ENCODE assay signal across 8 cellular contexts in genomic region chr18:9876867-9877654, GRCh38. TPM values are rescaled to one million over a fixed set of nuclear protein-coding genes. Genes with fewer than 3 reads are reported as not detected.
DNase-seq lines count a peak whose midpoint lies in the region; ATAC-seq and TF ChIP-seq lines count a peak whose summit lies in the region.

No MANE protein-coding gene starts in this region.

- peak; percentile 77 to 85 for ATAC-seq in upper lobe of left lung (ENCODE audit: low FRiP score in 2 of 2)
- no peak for ATAC-seq in GM21528 (IDR thresholded peaks at IDR 0.05; ENCODE audit: low FRiP score, unreplicated experiment)
- ATAC-seq in GM19455 (IDR thresholded peaks at IDR 0.05; ENCODE audit: unreplicated experiment): no peak

- DNase-seq in activated T-cell treated with anti-CD3 and anti-CD28 coated beads, Interleukin-2, amount 50 U/mL, for 24 hours: no peak
- no peak for DNase-seq in activated T-cell treated with anti-CD3 and anti-CD28 coated beads, Interleukin-2, amount 50 U/mL, for 1 hour
- DNase-seq in adipocyte (ENCODE audit: low read depth) (peak; percentile 93), kidney glomerular epithelial cell (lab: John Stamatoyannopoulos, UW) (peak; percentile 88), upper lobe of left lung (no peak), NCI-H1105 (lab: John Stamatoyannopoulos, UW) (no peak)

- H3K27me3 Mint-ChIP-seq in activated T-cell treated with anti-CD3 and anti-CD28 coated beads, Interleukin-2, amount 50 U/mL, for 24 hours: peaks cover 13% of the 10 kb centered on the region

- H3K4me1 Mint-ChIP-seq in activated T-cell treated with anti-CD3 and anti-CD28 coated beads, Interleukin-2, amount 50 U/mL, for 24 hours (ENCODE audit: low read depth): peaks cover 15% of the 10 kb centered on the region

- peaks cover 14% of the 10 kb centered on the region for H3K4me1 ChIP-seq in adipocyte (ENCODE audit: control insufficient read depth, insufficient read depth, low read length)
- H3K4me1 ChIP-seq in upper lobe of left lung: peaks cover 0 to 10% (median 5%) of the 10 kb centered on the region in 4 donors

- H3K27me3 ChIP-seq in adipocyte (replicated peaks; ENCODE audit: control insufficient read depth, insufficient read depth, low read length) (no peaks in the 10 kb centered on the region), upper lobe of left lung (no peaks in the 10 kb centered on the region)

- 45 to 51% methylated on average over 9 of the region's 9 CpGs for WGBS in upper lobe of left lung, 2 donors

- H3K27ac Mint-ChIP-seq in activated T-cell treated with anti-CD3 and anti-CD28 coated beads, Interleukin-2, amount 50 U/mL, for 24 hours: peak overlapping the region; percentile 2

- TF ChIP-seq POLR2A in upper lobe of left lung (IDR thresholded peaks at IDR 0.05): peak in 1 of 4 donors; percentile 16

- peak overlapping the region; percentile 50 to 76 (median 70) for H3K27ac ChIP-seq in upper lobe of left lung

- peak overlapping the region; percentile 72 for H3K4me3 ChIP-seq in adipocyte (ENCODE audit: low read length)
- peak overlapping the region in 1 of 4 donors; percentile 10 for H3K4me3 ChIP-seq in upper lobe of left lung

- no peaks in the 10 kb centered on the region for H3K9me3 Mint-ChIP-seq in activated T-cell treated with anti-CD3 and anti-CD28 coated beads, Interleukin-2, amount 50 U/mL, for 24 hours

- H3K9me3 ChIP-seq in adipocyte (ENCODE audit: control insufficient read depth, low read length) (no peaks in the 10 kb centered on the region), upper lobe of left lung (no peaks in the 10 kb centered on the region)

- TF ChIP-seq EP300 in upper lobe of left lung (IDR thresholded peaks at IDR 0.05): peak in 1 of 4 donors; percentile 24

- no peak for TF ChIP-seq CTCF in upper lobe of left lung (IDR thresholded peaks at IDR 0.05)

- no peaks in the 10 kb centered on the region for H3K36me3 Mint-ChIP-seq in activated T-cell treated with anti-CD3 and anti-CD28 coated beads, Interleukin-2, amount 50 U/mL, for 24 hours (ENCODE audit: low read depth)

- H3K9ac ChIP-seq in adipocyte (ENCODE audit: low read length): peak overlapping the region; percentile 86

- H3K36me3 ChIP-seq in adipocyte (ENCODE audit: control insufficient read depth, insufficient read depth, low read length, severe bottlenecking): no peaks in the 10 kb centered on the region
- no peaks in the 10 kb centered on the region for H3K36me3 ChIP-seq in upper lobe of left lung

- no peak overlapping the region for H3K4me3 Mint-ChIP-seq in activated T-cell treated with anti-CD3 and anti-CD28 coated beads, Interleukin-2, amount 50 U/mL, for 24 hours

RNA-seq across cellular contexts. Expression of gene TXNDC2, which starts 8.7 kb away (rescaled TPM):
- total RNA-seq in upper lobe of left lung: under 1 TPM in 3 of 6 donors, not detected in 3; 0.30 to 0.49 (median 0.33) TPM

RNA-seq across cellular contexts. Expression of gene VAPA, which starts 36.8 kb away (rescaled TPM):
- 100 to 1,000 TPM; 233 to 566 (median 285) TPM for total RNA-seq in upper lobe of left lung

Comparison
In these comparisons a context has a peak if more than half of its experiments do, and no peak if none do; other contexts are left out.
1. DNase-seq: peak in adipocyte (single experiment) and kidney glomerular epithelial cell (single experiment); none in activated T-cell treated with anti-CD3 and anti-CD28 coated beads, Interleukin-2, amount 50 U/mL, for 24 hours (single experiment), activated T-cell treated with anti-CD3 and anti-CD28 coated beads, Interleukin-2, amount 50 U/mL, for 1 hour (single experiment), upper lobe of left lung (0 of 2) and NCI-H1105 (single experiment).
2. ATAC-seq: peak in upper lobe of left lung (2 of 2); none in GM21528 (single experiment) and GM19455 (single experiment).